ENCODE assay signal across 24 cellular contexts in genomic region chr6:43899830-43900229, GRCh38.
DNase-seq lines count a peak whose midpoint lies in the region; ATAC-seq, FAIRE-seq and TF ChIP-seq lines count a peak whose summit lies in the region.
"Had no signal": no experiment of that assay in that cellular context is flagged by ENCODE, and none has a peak within 500 bp of the region (broad histone marks: within the 10 kb centered on the region; RNA-seq: fewer than 3 reads in every experiment).

No MANE protein-coding gene starts in this region.

- BruUV-seq in HepG2 (replicated peaks; lab: Mats Ljungman, UMichigan) (no TSS peak), K562 (replicated peaks; lab: Mats Ljungman, UMichigan) (no TSS peak)

- CTCF ChIA-PET in HepG2 (lab: Yijun Ruan, JAX; ENCODE audit: low intra/inter-chr PET ratio, low total read pairs) = no interaction called here
- CTCF ChIA-PET in K562 (lab: Yijun Ruan, JAX; ENCODE audit: low intra/inter-chr PET ratio) = no interaction called here
- CTCF ChIA-PET in CD8-positive, alpha-beta T cell (lab: Charles Lee) = no interaction called here

- ATAC-seq in HepG2 (no peak), right lobe of liver (no peak), K562 (no peak)
- no peak for ATAC-seq in CD8-positive, alpha-beta T cell
- ATAC-seq: A549, GM12878 had no signal

- TF ChIP-seq POLR2A in HepG2 (IDR thresholded peaks at IDR 0.05; ENCODE audit: insufficient read depth in 1 of 2, low read depth in 2 of 2, low read length in 2 of 2) (no peak), right lobe of liver (IDR thresholded peaks at IDR 0.05) (no peak), K562 (conservative IDR thresholded peaks at IDR 0.05) (no peak)

- H3K4me3 ChIP-seq in HepG2 (replicated peaks in 1 of 3; ENCODE audit: insufficient read depth in 1 of 3, low read depth in 2 of 3, low read length in 3 of 3) (no peak overlapping the region), right lobe of liver (no peak overlapping the region), K562 (no peak overlapping the region)
- H3K4me3 ChIP-seq in CD8-positive, alpha-beta T cell (ENCODE audit: low read depth, low read length) = no peak overlapping the region
- H3K4me3 ChIP-seq: A549; BLaER1 treated with 17β-estradiol and CSF1 and Interleukin-3, amounts not matched to agents 10 nM and 100 nM; GM12878 had no signal

- no peaks in the 10 kb centered on the region for H3K9me1 ChIP-seq in K562 (ENCODE audit: control insufficient read depth, insufficient read depth, low read length)

- H3K27me3 ChIP-seq in HepG2 (ENCODE audit: control insufficient read depth in 1 of 2, insufficient read depth in 2 of 2, low read length in 2 of 2) (no peaks in the 10 kb centered on the region), right lobe of liver (no peaks in the 10 kb centered on the region), K562 (ENCODE audit: control insufficient read depth in 2 of 2, insufficient read depth in 2 of 2, low read length in 2 of 2) (no peaks in the 10 kb centered on the region)
- no peaks in the 10 kb centered on the region for H3K27me3 ChIP-seq in CD8-positive, alpha-beta T cell (ENCODE audit: insufficient read depth, low read length)
- H3K27me3 ChIP-seq: BLaER1 treated with 17β-estradiol and CSF1 and Interleukin-3, amounts not matched to agents 10 nM and 100 nM had no signal

- H3K36me3 Mint-ChIP-seq in neural crest cell (ENCODE audit: low read depth) = no peaks in the 10 kb centered on the region
- H3K36me3 Mint-ChIP-seq in nephron progenitor cell (ENCODE audit: low read depth) = no peaks in the 10 kb centered on the region
- H3K36me3 Mint-ChIP-seq in CD8-positive, alpha-beta T cell = no peaks in the 10 kb centered on the region

- DNase-seq in HepG2 (ENCODE audit: low spot score) = no peak
- DNase-seq in right lobe of liver = no peak
- DNase-seq in K562 (ENCODE audit: extremely low read depth in 1 of 4, low spot score in 3 of 4) = no peak
- no peak for DNase-seq in neural crest cell (ENCODE audit: low read depth, low spot score)
- DNase-seq in nephron progenitor cell = no peak
- DNase-seq in CD8-positive, alpha-beta T cell = no peak
- DNase-seq: AML-193; CD4-positive, alpha-beta T cell; CD8-positive, alpha-beta memory T cell; COR-L47; DMS 273 treated with DMSO at 0.1 percent for 48 hours; DMS153; DMS79; DND-41; EL; GDM1 had no signal

- H3K27ac ChIP-seq in HepG2 (ENCODE audit: extremely low read length, insufficient read depth, low read length) (no peak overlapping the region), right lobe of liver (peak overlapping the region in 1 of 3 donors; percentile 78), K562 (ENCODE audit: extremely low read depth, low read depth, low read length) (no peak overlapping the region)
- H3K27ac ChIP-seq in CD8-positive, alpha-beta T cell (ENCODE audit: low read depth, low read length) = no peak overlapping the region
- H3K27ac ChIP-seq: 22Rv1; BLaER1 treated with 17β-estradiol and CSF1 and Interleukin-3, amounts not matched to agents 10 nM and 100 nM; C4-2B had no signal

- H3K9ac ChIP-seq in HepG2 (ENCODE audit: insufficient read depth, low read depth, low read length) (no peak overlapping the region), K562 (ENCODE audit: insufficient read depth in 1 of 2, low read depth in 2 of 2, low read length in 2 of 2) (no peak overlapping the region; a peak in 1 of 4 replicates)
- H3K9ac ChIP-seq: BLaER1 treated with 17β-estradiol and CSF1 and Interleukin-3, amounts not matched to agents 10 nM and 100 nM had no signal

- H3K4me1 ChIP-seq in HepG2 (ENCODE audit: insufficient read depth, low read length) (peaks cover 58% of the 10 kb centered on the region), right lobe of liver (peaks cover 0 to 37% (median 17%) of the 10 kb centered on the region in 4 donors), K562 (replicated peaks in 1 of 2; ENCODE audit: control insufficient read depth in 2 of 2, insufficient read depth in 2 of 2, low read length in 2 of 2) (peaks cover 11 to 32% of the 10 kb centered on the region in 2 experiments; a peak in 4 of 5 replicates)
- H3K4me1 ChIP-seq in CD8-positive, alpha-beta T cell (ENCODE audit: insufficient read depth, low read length) = no peaks in the 10 kb centered on the region
- H3K4me1 ChIP-seq: A549 had no signal

- H4K20me1 ChIP-seq in HepG2 (ENCODE audit: insufficient read depth, low read length) (no peaks in the 10 kb centered on the region), K562 (replicated peaks; ENCODE audit: control insufficient read depth, insufficient read depth, low read length) (no peaks in the 10 kb centered on the region)
- H4K20me1 ChIP-seq: BLaER1 treated with 17β-estradiol and CSF1 and Interleukin-3, amounts not matched to agents 10 nM and 100 nM had no signal

- H3K9me3 Mint-ChIP-seq in neural crest cell (no peaks in the 10 kb centered on the region), nephron progenitor cell (no peaks in the 10 kb centered on the region)
- no peaks in the 10 kb centered on the region for H3K9me3 Mint-ChIP-seq in CD8-positive, alpha-beta T cell

- no peak for FAIRE-seq in HepG2 (lab: Jason Lieb, UNC)
- no peak for FAIRE-seq in K562 (lab: Jason Lieb, UNC)
- FAIRE-seq: A549, GM12878, GM12892, GM18507 had no signal

- in situ Hi-C loops in HepG2 (cut with HindIII; ENCODE audit: extremely low pct_ligation_motif_present, low pct_unique_long_range_greater_than_20kb) (no loop called here), K562 (cut with MboI) (no loop called here)

- H3K4me1 Mint-ChIP-seq in neural crest cell = peaks cover 4% of the 10 kb centered on the region
- peaks cover 17% of the 10 kb centered on the region for H3K4me1 Mint-ChIP-seq in nephron progenitor cell
- no peaks in the 10 kb centered on the region for H3K4me1 Mint-ChIP-seq in CD8-positive, alpha-beta T cell (ENCODE audit: low read depth)
- H3K4me1 Mint-ChIP-seq: B cell; CD8-positive, alpha-beta memory T cell had no signal

- H3K4me2 ChIP-seq in HepG2 (ENCODE audit: low read depth, low read length) = no peak overlapping the region
- H3K4me2 ChIP-seq in K562 (ENCODE audit: insufficient read depth, low read length) = no peak overlapping the region
- H3K4me2 ChIP-seq: A549 had no signal

- TF ChIP-seq RAD21 in HepG2 (CRISPR knock-in tag; IDR thresholded peaks at IDR 0.05) (no peak), K562 (CRISPR knock-in tag; conservative IDR thresholded peaks at IDR 0.05 in 1 of 2, IDR thresholded peaks at IDR 0.05 in 1 of 2) (no peak)

- 85% methylated on average over 4 of the region's 4 CpGs for WGBS in HepG2 (ENCODE audit: low lambda C conversion rate)
- 85% methylated on average over 3 of the region's 4 CpGs for WGBS in right lobe of liver (ENCODE audit: insufficient coverage, low coverage, low lambda C conversion rate, missing lambda C conversion rate)
- WGBS in K562 (ENCODE audit: insufficient coverage, low coverage, missing lambda C conversion rate) = 78% methylated on average over 4 of the region's 4 CpGs

- H3K79me2 ChIP-seq in HepG2 (ENCODE audit: insufficient read depth, low read length) (no peaks in the 10 kb centered on the region), K562 (ENCODE audit: control insufficient read depth, insufficient read depth, low read length) (no peaks in the 10 kb centered on the region)

- TF ChIP-seq CTCF in HepG2 (CRISPR knock-in tag; IDR thresholded peaks at IDR 0.05) (no peak), right lobe of liver (IDR thresholded peaks at IDR 0.05) (no peak), K562 (IDR thresholded peaks at IDR 0.05 in 2 of 3, conservative IDR thresholded peaks at IDR 0.05 in 1 of 3; ENCODE audit: insufficient read depth in 2 of 3, low read depth in 1 of 3, low read length in 3 of 3) (no peak), neural crest cell (conservative IDR thresholded peaks at IDR 0.05) (no peak), nephron progenitor cell (IDR thresholded peaks at IDR 0.05) (no peak)
- no peak for TF ChIP-seq CTCF in CD8-positive, alpha-beta T cell (IDR thresholded peaks at IDR 0.05)

- H3K27me3 Mint-ChIP-seq in neural crest cell (ENCODE audit: low read depth) (no peaks in the 10 kb centered on the region), nephron progenitor cell (ENCODE audit: low read depth, poor library complexity) (peaks cover 51% of the 10 kb centered on the region)
- H3K27me3 Mint-ChIP-seq in CD8-positive, alpha-beta T cell (ENCODE audit: low read depth) = no peaks in the 10 kb centered on the region
- H3K27me3 Mint-ChIP-seq: CD4-positive, alpha-beta T cell had no signal

- intact Hi-C loops in HepG2 (cut with micrococcal nuclease; ENCODE audit: unreplicated experiment) (no loop called here), right lobe of liver (cut with DNase I) (no loop called here), K562 (cut with micrococcal nuclease) (no loop called here)
- intact Hi-C loops in CD8-positive, alpha-beta T cell (cut with DNase I, micrococcal nuclease) = no loop called here

- POLR2A ChIA-PET in HepG2 (lab: Yijun Ruan, JAX) (interaction anchor here (3.0 kb wide), 1 partner anchor 130 kb away, joined by 14 read pairs; the partner anchor contains the start of gene VEGFA), K562 (lab: Yijun Ruan, JAX) (interaction anchor here (0.6 to 1.4 kb wide), 5 partner anchors 10 to 130 kb away, joined by 3 to 10 read pairs (median 3); partner anchors contain the start of gene VEGFA)
- POLR2A ChIA-PET in CD8-positive, alpha-beta T cell (lab: Charles Lee) = no interaction called here

- no peak for TF ChIP-seq EP300 in HepG2 (IDR thresholded peaks at IDR 0.05; ENCODE audit: low read depth in 2 of 2, low read length in 2 of 2)
- TF ChIP-seq EP300 in HepG2 (CRISPR knock-in tag; IDR thresholded peaks at IDR 0.05; ENCODE audit: borderline replicate concordance) = no peak
- no peak for TF ChIP-seq EP300 in K562 (IDR thresholded peaks at IDR 0.05; ENCODE audit: low read length)

- no peaks in the 10 kb centered on the region for H3K9me3 ChIP-seq in HepG2 (ENCODE audit: low read length)
- H3K9me3 ChIP-seq in right lobe of liver = no peaks in the 10 kb centered on the region
- H3K9me3 ChIP-seq in K562 (replicated peaks; ENCODE audit: control insufficient read depth, insufficient read depth, low read depth, low read length) = no peaks in the 10 kb centered on the region
- H3K9me3 ChIP-seq in CD8-positive, alpha-beta T cell (ENCODE audit: low read length) = no peaks in the 10 kb centered on the region
- H3K9me3 ChIP-seq: A549 had no signal

- H2AFZ ChIP-seq in HepG2 (ENCODE audit: low read length) (no peak overlapping the region), K562 (ENCODE audit: low read depth, low read length) (no peak overlapping the region)

- H3K36me3 ChIP-seq in HepG2 (replicated peaks in 1 of 2; ENCODE audit: control insufficient read depth in 1 of 2, insufficient read depth in 2 of 2, low read length in 2 of 2) (no peaks in the 10 kb centered on the region), right lobe of liver (no peaks in the 10 kb centered on the region), K562 (ENCODE audit: control insufficient read depth, insufficient read depth, low read length) (no peaks in the 10 kb centered on the region)
- H3K36me3 ChIP-seq in CD8-positive, alpha-beta T cell (ENCODE audit: insufficient read depth, low read length) = no peaks in the 10 kb centered on the region
- H3K36me3 ChIP-seq: BLaER1 treated with 17β-estradiol and CSF1 and Interleukin-3, amounts not matched to agents 10 nM and 100 nM had no signal

- H3K4me3 Mint-ChIP-seq in neural crest cell (no peak overlapping the region), nephron progenitor cell (no peak overlapping the region)
- H3K4me3 Mint-ChIP-seq in CD8-positive, alpha-beta T cell = no peak overlapping the region
- H3K4me3 Mint-ChIP-seq: B cell; CD4-positive, alpha-beta T cell; CD8-positive, alpha-beta memory T cell had no signal

- H3K27ac Mint-ChIP-seq in neural crest cell (ENCODE audit: unreplicated experiment) (peak overlapping the region; percentile 62), nephron progenitor cell (no peak overlapping the region)
- H3K27ac Mint-ChIP-seq in CD8-positive, alpha-beta T cell = no peak overlapping the region
- H3K27ac Mint-ChIP-seq: B cell; CD4-positive, alpha-beta T cell; CD8-positive, alpha-beta memory T cell had no signal

Comparison
In these comparisons a context has a peak if more than half of its experiments do, and no peak if none do; other contexts are left out.
1. Of the 241 proteins assayed by ChIP-seq in both HepG2 and K562: peak only in HepG2: none; only in K562: ADNP and ATF6; in both: none; in neither: 238; mixed calls (peak in some experiments, not most) for 1.